9 cellular contexts compared by ENCODE assay signal in the genomic region with DNA sequence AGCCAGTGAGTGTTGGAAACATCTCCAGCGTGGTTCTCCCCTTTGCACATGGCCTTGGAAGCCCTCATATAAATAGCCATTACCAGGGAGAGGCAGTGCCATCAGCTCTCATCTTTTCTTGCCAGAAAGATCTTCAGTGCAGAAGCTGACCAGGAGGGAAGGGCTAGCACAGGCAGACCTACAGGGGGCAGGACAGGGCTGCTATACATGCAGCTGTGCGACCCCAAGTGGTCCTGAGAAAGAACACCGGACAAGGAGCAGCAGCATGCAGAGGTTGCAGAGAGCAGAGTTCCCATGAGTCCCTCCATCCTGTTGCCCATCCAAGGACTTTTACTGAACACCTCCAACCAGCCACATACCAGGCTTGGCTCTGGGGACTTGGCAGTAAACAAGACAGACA. TPM values are rescaled to one million over a fixed set of nuclear protein-coding genes. Genes with fewer than 3 reads are reported as not detected.
A peak's percentile ranks its signal among the peaks of the same experiment; 100 is the strongest.
DNase-seq lines count a peak whose midpoint lies in the region; ATAC-seq, FAIRE-seq and TF ChIP-seq lines count a peak whose summit lies in the region.
"Had no signal": no experiment of that assay in that cellular context is flagged by ENCODE, and none has a peak within 500 bp of the region (broad histone marks: within the 10 kb centered on the region; RNA-seq: fewer than 3 reads in every experiment).

No MANE protein-coding gene starts in this region.

- H3K9ac ChIP-seq in HepG2 (ENCODE audit: insufficient read depth, low read depth, low read length): no peak overlapping the region

- TF ChIP-seq RAD21 in HepG2 (CRISPR knock-in tag; IDR thresholded peaks at IDR 0.05): peak; percentile 77

- no peak overlapping the region for H3K4me3 ChIP-seq in HepG2 (replicated peaks in 1 of 3; ENCODE audit: insufficient read depth in 1 of 3, low read depth in 2 of 3, low read length in 3 of 3)

- intact Hi-C loops in HepG2 (cut with micrococcal nuclease; ENCODE audit: unreplicated experiment): loop anchor here (1.0 to 2.0 kb wide), 2 partner anchors 27 to 236 kb away; no protein-coding TSS in a partner anchor

- no peak for TF ChIP-seq POLR2A in HepG2 (IDR thresholded peaks at IDR 0.05; ENCODE audit: insufficient read depth in 1 of 2, low read depth in 2 of 2, low read length in 2 of 2)

- no peaks in the 10 kb centered on the region for H3K4me1 ChIP-seq in HepG2 (ENCODE audit: insufficient read depth, low read length)

- peak; percentile 68 for FAIRE-seq in HepG2 (lab: Jason Lieb, UNC)
- FAIRE-seq: keratinocyte had no signal

- no peak for TF ChIP-seq EP300 in HepG2 (IDR thresholded peaks at IDR 0.05; ENCODE audit: low read depth in 2 of 2, low read length in 2 of 2)
- TF ChIP-seq EP300 in HepG2 (CRISPR knock-in tag; IDR thresholded peaks at IDR 0.05; ENCODE audit: borderline replicate concordance): no peak

- TF ChIP-seq CTCF in HepG2 (CRISPR knock-in tag; IDR thresholded peaks at IDR 0.05): peak; percentile 73

- H3K9me3 ChIP-seq in HepG2 (ENCODE audit: low read length): no peaks in the 10 kb centered on the region

- POLR2A ChIA-PET in HepG2 (lab: Yijun Ruan, JAX): no interaction called here

- peaks cover 2 to 17% of the 10 kb centered on the region in 2 experiments; a peak in 2 of 5 replicates for H3K27me3 ChIP-seq in HepG2 (ENCODE audit: control insufficient read depth in 1 of 2, insufficient read depth in 2 of 2, low read length in 2 of 2)

- ATAC-seq in HG02884 (IDR thresholded peaks at IDR 0.05; ENCODE audit: unreplicated experiment) (peak; percentile 52), HepG2 (peak; percentile 93), GM18498 (IDR thresholded peaks at IDR 0.05; ENCODE audit: unreplicated experiment) (no peak)

- no peaks in the 10 kb centered on the region for H3K36me3 ChIP-seq in HepG2 (replicated peaks in 1 of 2; ENCODE audit: control insufficient read depth in 1 of 2, insufficient read depth in 2 of 2, low read length in 2 of 2)

- no peaks in the 10 kb centered on the region for H3K79me2 ChIP-seq in HepG2 (ENCODE audit: insufficient read depth, low read length)

- no TSS peak for BruUV-seq in HepG2 (replicated peaks; lab: Mats Ljungman, UMichigan)

- in situ Hi-C loops in G401 (cut with HindIII; ENCODE audit: low sequenced_read_pairs) (no loop called here), HepG2 (cut with HindIII; ENCODE audit: extremely low pct_ligation_motif_present, low pct_unique_long_range_greater_than_20kb) (no loop called here)

- H4K20me1 ChIP-seq in HepG2 (ENCODE audit: insufficient read depth, low read length): peaks cover 5% of the 10 kb centered on the region; the same call in 1 of the 2 replicates

- CTCF ChIA-PET in HepG2 (lab: Yijun Ruan, JAX; ENCODE audit: low intra/inter-chr PET ratio, low total read pairs): interaction anchor here (1.0 to 2.1 kb wide), 2 partner anchors 27 to 236 kb away, joined by 6 to 26 read pairs; no protein-coding TSS in a partner anchor

- no peak overlapping the region for H3K27ac ChIP-seq in HepG2 (ENCODE audit: extremely low read length, insufficient read depth, low read length)

- no peak overlapping the region for H2AFZ ChIP-seq in HepG2 (ENCODE audit: low read length)

- DNase-seq in G401 (ENCODE audit: low spot score) (peak; percentile 19), SKM-1 treated with dmso at 0.1 percent for 144 hours (lab: John Stamatoyannopoulos, UW; ENCODE audit: unreplicated experiment) (peak; percentile 22), HepG2 (ENCODE audit: low spot score) (peak; percentile 60), NCI-H1105 treated with DMSO at 0.1 percent for 48 hours (lab: John Stamatoyannopoulos, UW) (no peak), kidney tubule cell (ENCODE audit: low spot score) (no peak), DMS79 (lab: John Stamatoyannopoulos, UW) (no peak)

- H3K4me2 ChIP-seq in HepG2 (ENCODE audit: low read depth, low read length): no peak overlapping the region

- WGBS in HepG2 (ENCODE audit: low lambda C conversion rate): 0% methylated on average over 1 of the region's 3 CpGs

TF ChIP-seq in HepG2, 621 proteins besides CTCF, POLR2A, EP300 and RAD21:
- TF ChIP-seq, protein P1, sequence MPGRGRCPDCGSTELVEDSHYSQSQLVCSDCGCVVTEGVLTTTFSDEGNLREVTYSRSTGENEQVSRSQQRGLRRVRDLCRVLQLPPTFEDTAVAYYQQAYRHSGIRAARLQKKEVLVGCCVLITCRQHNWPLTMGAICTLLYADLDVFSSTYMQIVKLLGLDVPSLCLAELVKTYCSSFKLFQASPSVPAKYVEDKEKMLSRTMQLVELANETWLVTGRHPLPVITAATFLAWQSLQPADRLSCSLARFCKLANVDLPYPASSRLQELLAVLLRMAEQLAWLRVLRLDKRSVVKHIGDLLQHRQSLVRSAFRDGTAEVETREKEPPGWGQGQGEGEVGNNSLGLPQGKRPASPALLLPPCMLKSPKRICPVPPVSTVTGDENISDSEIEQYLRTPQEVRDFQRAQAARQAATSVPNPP (CRISPR knock-in tag; IDR thresholded peaks at IDR 0.05): no peak
- TF ChIP-seq NCOA1 (CRISPR knock-in tag; IDR thresholded peaks at IDR 0.05) (no peak), ETV5 (CRISPR knock-in tag; IDR thresholded peaks at IDR 0.05; ENCODE audit: borderline replicate concordance) (0 out of 2 replicates have a peak, but pooled peaks have one; percentile 28), KLF12 (CRISPR knock-in tag; IDR thresholded peaks at IDR 0.05; ENCODE audit: borderline replicate concordance) (no peak), XRCC5 (optimal IDR thresholded peaks at IDR 0.05; ENCODE audit: low read length) (peak; percentile 69), BHLHE40 (IDR thresholded peaks at IDR 0.05; ENCODE audit: low read length) (no peak), ONECUT2 (CRISPR knock-in tag; IDR thresholded peaks at IDR 0.05) (no peak), STAT5B (CRISPR knock-in tag; IDR thresholded peaks at IDR 0.05) (no peak), ZNF180 (CRISPR knock-in tag; IDR thresholded peaks at IDR 0.05; ENCODE audit: borderline replicate concordance, low read depth) (no peak), STAG1 (CRISPR knock-in tag; IDR thresholded peaks at IDR 0.05) (peak; percentile 65), SMC3 (IDR thresholded peaks at IDR 0.05; ENCODE audit: low read length) (peak; percentile 72), ZFP36L1 (CRISPR knock-in tag; IDR thresholded peaks at IDR 0.05) (no peak), MATR3 (CRISPR knock-in tag; IDR thresholded peaks at IDR 0.05) (no peak), ZNF143 (CRISPR knock-in tag; IDR thresholded peaks at IDR 0.05) (no peak)
- TF ChIP-seq, protein P2, sequence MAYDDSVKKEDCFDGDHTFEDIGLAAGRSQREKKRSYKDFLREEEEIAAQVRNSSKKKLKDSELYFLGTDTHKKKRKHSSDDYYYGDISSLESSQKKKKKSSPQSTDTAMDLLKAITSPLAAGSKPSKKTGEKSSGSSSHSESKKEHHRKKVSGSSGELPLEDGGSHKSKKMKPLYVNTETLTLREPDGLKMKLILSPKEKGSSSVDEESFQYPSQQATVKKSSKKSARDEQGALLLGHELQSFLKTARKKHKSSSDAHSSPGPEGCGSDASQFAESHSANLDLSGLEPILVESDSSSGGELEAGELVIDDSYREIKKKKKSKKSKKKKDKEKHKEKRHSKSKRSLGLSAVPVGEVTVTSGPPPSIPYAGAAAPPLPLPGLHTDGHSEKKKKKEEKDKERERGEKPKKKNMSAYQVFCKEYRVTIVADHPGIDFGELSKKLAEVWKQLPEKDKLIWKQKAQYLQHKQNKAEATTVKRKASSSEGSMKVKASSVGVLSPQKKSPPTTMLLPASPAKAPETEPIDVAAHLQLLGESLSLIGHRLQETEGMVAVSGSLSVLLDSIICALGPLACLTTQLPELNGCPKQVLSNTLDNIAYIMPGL (CRISPR knock-in tag; IDR thresholded peaks at IDR 0.05; ENCODE audit: borderline replicate concordance in 1 of 2, low read depth in 1 of 2): 0 out of 4 replicates have a peak, but pooled peaks have one; percentile 46 to 50

RNA-seq across cellular contexts. Expression of gene GRID1, which starts 17.1 kb away (rescaled TPM):
- total RNA-seq in G401 (2014; rRNA removed; shearing (Covaris generic)): 0.17 TPM in 1 of 2 replicates, not detected in the other
- not detected in 2 replicates for total RNA-seq in HepG2 (2016; rRNA removed; fragmentation: Illumina TruSeq; extraction: Trizol)
- total RNA-seq in HepG2 (2016; cell fraction: cytosol; rRNA removed; fragmentation: Illumina TruSeq; extraction: Trizol; ENCODE audit: low read depth): not detected in 2 replicates
- not detected in 2 replicates for total RNA-seq in HepG2 (2016; cell fraction: insoluble cytoplasmic fraction; rRNA removed; fragmentation: Illumina TruSeq; extraction: Trizol)
- not detected in 2 replicates for total RNA-seq in HepG2 (2016; cell fraction: membrane; rRNA removed; fragmentation: Illumina TruSeq; extraction: Trizol)
- total RNA-seq in HepG2 (2016; cell fraction: nucleus; rRNA removed; fragmentation: Illumina TruSeq; extraction: Trizol): not detected in 2 replicates
- polyA plus RNA-seq in HepG2 (2011; rRNA removed): 0.03 and 0.05 TPM in 2 replicates
- 0.01 and 0.03 TPM in 2 replicates for polyA plus RNA-seq in HepG2 (2011; cell fraction: cytosol; rRNA removed)
- not detected in 2 replicates for polyA plus RNA-seq in HepG2 (2011; cell fraction: nucleus; rRNA removed)
- not detected in 2 replicates for polyA plus RNA-seq in HepG2 (2012)
- not detected in 2 replicates for polyA plus RNA-seq in HepG2 (2016; cell fraction: cytosol; fragmentation: Illumina TruSeq; extraction: Trizol; ENCODE audit: low read depth)
- polyA plus RNA-seq in HepG2 (2016; cell fraction: insoluble cytoplasmic fraction; fragmentation: Illumina TruSeq; extraction: Trizol; ENCODE audit: low read depth): not detected in 2 replicates
- polyA plus RNA-seq in HepG2 (2016; cell fraction: membrane; fragmentation: Illumina TruSeq; extraction: Trizol; ENCODE audit: low read depth): not detected in 2 replicates
- not detected in 2 replicates for polyA plus RNA-seq in HepG2 (2016; cell fraction: nucleus; fragmentation: Illumina TruSeq; extraction: Trizol; ENCODE audit: insufficient read depth, low read depth)
- polyA minus RNA-seq in HepG2 (2011; rRNA and poly(A)+ RNA removed; ENCODE audit: low replicate concordance): 5.3 TPM in 1 of 2 replicates, not detected in the other
- polyA minus RNA-seq in HepG2 (2011; cell fraction: cytosol; rRNA and poly(A)+ RNA removed): not detected in 2 replicates
- polyA minus RNA-seq in HepG2 (2011; cell fraction: nucleus; rRNA and poly(A)+ RNA removed): 0.25 TPM in 1 of 2 replicates, not detected in the other

Comparison
In these comparisons a context has a peak if more than half of its experiments do, and no peak if none do; other contexts are left out.
1. DNase-seq: peak in G401 (single experiment), SKM-1 treated with dmso at 0.1 percent for 144 hours (single experiment) and HepG2 (single experiment); none in NCI-H1105 treated with DMSO at 0.1 percent for 48 hours (single experiment), kidney tubule cell (single experiment) and DMS79 (single experiment).